In genomic region chr16:28140788-28141618, GRCh38 we compare ENCODE assay signal across 8 cellular contexts.
A peak's percentile ranks its signal among the peaks of the same experiment; 100 is the strongest.
DNase-seq lines count a peak whose midpoint lies in the region; ATAC-seq, FAIRE-seq and TF ChIP-seq lines count a peak whose summit lies in the region.

No MANE protein-coding gene starts in this region.

- no peak for TF ChIP-seq EP300 in K562 (IDR thresholded peaks at IDR 0.05; ENCODE audit: low read length)

- POLR2A ChIA-PET in K562 (lab: Yijun Ruan, JAX): interaction anchor here (1.0 to 1.5 kb wide), 2 partner anchors 11 to 17 kb away, joined by 3 to 10 read pairs; no protein-coding TSS in a partner anchor

- no peak overlapping the region for H3K9ac ChIP-seq in K562 (ENCODE audit: insufficient read depth in 1 of 2, low read depth in 2 of 2, low read length in 2 of 2)

- TF ChIP-seq RAD21 in K562 (CRISPR knock-in tag; conservative IDR thresholded peaks at IDR 0.05 in 1 of 2, IDR thresholded peaks at IDR 0.05 in 1 of 2): no peak

- FAIRE-seq in K562 (lab: Jason Lieb, UNC) (no peak), small intestine (lab: Jason Lieb, UNC) (no peak)

- no TSS peak for BruUV-seq in K562 (replicated peaks; lab: Mats Ljungman, UMichigan)

- H3K9me3 ChIP-seq in K562 (replicated peaks; ENCODE audit: control insufficient read depth, insufficient read depth, low read depth, low read length) (no peaks in the 10 kb centered on the region), small intestine (ENCODE audit: control insufficient read depth, low read depth) (no peaks in the 10 kb centered on the region)

- H3K36me3 ChIP-seq in K562 (ENCODE audit: control insufficient read depth, insufficient read depth, low read length) (peaks cover 84% of the 10 kb centered on the region), small intestine (ENCODE audit: control insufficient read depth in 2 of 2, insufficient read depth in 2 of 2, low read length in 2 of 2) (peaks cover 3 to 5% of the 10 kb centered on the region in 2 donors)

- H2AFZ ChIP-seq in K562 (ENCODE audit: low read depth, low read length): no peak overlapping the region

- peaks cover 21% of the 10 kb centered on the region for H3K79me2 ChIP-seq in K562 (ENCODE audit: control insufficient read depth, insufficient read depth, low read length)

- in situ Hi-C loops in K562 (cut with MboI): no loop called here

- no peak overlapping the region for H3K4me3 ChIP-seq in K562
- no peak overlapping the region for H3K4me3 ChIP-seq in small intestine (ENCODE audit: low read depth in 1 of 2, low read length in 2 of 2)

- peak; percentile 72 for ATAC-seq in GM18909 (IDR thresholded peaks at IDR 0.05; ENCODE audit: poor library complexity, unreplicated experiment)
- ATAC-seq in HG03045 (IDR thresholded peaks at IDR 0.05; ENCODE audit: unreplicated experiment): peak; percentile 45
- ATAC-seq in K562: peak; percentile 40

- H3K4me1 ChIP-seq in K562 (replicated peaks in 1 of 2; ENCODE audit: control insufficient read depth in 2 of 2, insufficient read depth in 2 of 2, low read length in 2 of 2) (peaks cover 0 to 10% of the 10 kb centered on the region in 2 experiments; a peak in 2 of 5 replicates), small intestine (ENCODE audit: control insufficient read depth in 2 of 2, insufficient read depth in 1 of 2, low read depth in 1 of 2, low read length in 1 of 2) (no peaks in the 10 kb centered on the region)

- H4K20me1 ChIP-seq in K562 (replicated peaks; ENCODE audit: control insufficient read depth, insufficient read depth, low read length): no peaks in the 10 kb centered on the region

- H3K27me3 ChIP-seq in K562 (ENCODE audit: control insufficient read depth in 2 of 2, insufficient read depth in 2 of 2, low read length in 2 of 2): no peaks in the 10 kb centered on the region
- no peaks in the 10 kb centered on the region for H3K27me3 ChIP-seq in small intestine (ENCODE audit: control insufficient read depth in 2 of 2, insufficient read depth in 2 of 2, low read length in 2 of 2)

- H3K4me2 ChIP-seq in K562 (ENCODE audit: insufficient read depth, low read length): no peak overlapping the region

- no peak for TF ChIP-seq POLR2A in K562 (conservative IDR thresholded peaks at IDR 0.05)

- DNase-seq in SKM-1 (lab: John Stamatoyannopoulos, UW; ENCODE audit: unreplicated experiment) (peak; percentile 91), K562 (ENCODE audit: extremely low read depth in 1 of 4, low spot score in 3 of 4) (no peak), small intestine (peak; percentile 76), NCI-H1694 treated with DMSO at 0.1 percent for 48 hours (lab: John Stamatoyannopoulos, UW) (no peak), NCI-H2081 (lab: John Stamatoyannopoulos, UW) (no peak), inferior parietal cortex (ENCODE audit: extremely low spot score) (no peak)

- CTCF ChIA-PET in K562 (lab: Yijun Ruan, JAX; ENCODE audit: low intra/inter-chr PET ratio): no interaction called here

- 78% methylated on average over 5 of the region's 5 CpGs for WGBS in K562 (ENCODE audit: insufficient coverage, low coverage, missing lambda C conversion rate)
- WGBS in small intestine, 3 donors: 64 to 72% (median 66%) methylated on average over 5 of the region's 5 CpGs

- intact Hi-C loops in K562 (cut with micrococcal nuclease): no loop called here

- no peak for TF ChIP-seq CTCF in K562 (IDR thresholded peaks at IDR 0.05 in 2 of 3, conservative IDR thresholded peaks at IDR 0.05 in 1 of 3; ENCODE audit: insufficient read depth in 2 of 3, low read depth in 1 of 3, low read length in 3 of 3)

- peak overlapping the region; percentile 55; the same call in 2 of the 3 replicates for H3K27ac ChIP-seq in K562 (ENCODE audit: extremely low read depth, low read depth, low read length)
- H3K27ac ChIP-seq in small intestine (ENCODE audit: low read depth in 1 of 2, low read length in 1 of 2): peak overlapping the region; percentile 66 to 90

- no peaks in the 10 kb centered on the region for H3K9me1 ChIP-seq in K562 (ENCODE audit: control insufficient read depth, insufficient read depth, low read length)

TF ChIP-seq in K562, 482 proteins besides CTCF, POLR2A, EP300 and RAD21 (continues in another document):
- TF ChIP-seq ZBTB40 (IDR thresholded peaks at IDR 0.05) (peak; percentile 29; the same call in 1 of the 2 replicates), ZBTB40 (CRISPR knock-in tag; IDR thresholded peaks at IDR 0.05) (no peak), AFF1 (IDR thresholded peaks at IDR 0.05; ENCODE audit: low read depth in 1 of 2, partially characterized antibody in 2 of 2) (no peak)

Comparison
In these comparisons a context has a peak if more than half of its experiments do, and no peak if none do; other contexts are left out.
1. DNase-seq: peak in SKM-1 (single experiment) and small intestine (single experiment); none in K562 (0 of 4), NCI-H1694 treated with DMSO at 0.1 percent for 48 hours (single experiment), NCI-H2081 (0 of 2) and inferior parietal cortex (single experiment).
2. Peak in every context shown above with its lines, with median percentiles within 50 percentile points of each other: ATAC-seq.